In the genomic region with DNA sequence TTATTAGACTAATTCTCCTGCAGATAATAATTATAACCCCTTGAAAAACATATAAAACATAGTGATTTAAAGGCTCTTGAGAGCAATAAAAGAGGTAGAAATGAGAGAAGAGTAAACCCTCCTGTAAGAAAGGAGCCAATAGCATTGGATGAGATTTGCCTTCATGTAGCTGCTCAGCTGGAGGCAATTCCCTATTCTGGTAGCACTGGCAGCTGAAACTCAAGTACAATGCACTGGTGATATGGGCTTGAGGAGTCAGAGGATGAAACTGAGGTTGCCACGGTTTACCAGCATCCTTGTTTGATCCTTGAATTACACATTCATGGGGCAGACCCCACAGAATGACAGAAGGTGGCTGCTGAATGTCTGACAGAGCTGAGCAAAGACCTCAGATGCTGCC, we compare ENCODE assay signal across 2 cellular contexts.
TF ChIP-seq lines count a peak whose summit lies in the region.

No MANE protein-coding gene starts in this region.

TF ChIP-seq in GM23338, 12 proteins besides CTCF, POLR2A, EP300 and RAD21 (continued from another document):
- TF ChIP-seq, protein P1, sequence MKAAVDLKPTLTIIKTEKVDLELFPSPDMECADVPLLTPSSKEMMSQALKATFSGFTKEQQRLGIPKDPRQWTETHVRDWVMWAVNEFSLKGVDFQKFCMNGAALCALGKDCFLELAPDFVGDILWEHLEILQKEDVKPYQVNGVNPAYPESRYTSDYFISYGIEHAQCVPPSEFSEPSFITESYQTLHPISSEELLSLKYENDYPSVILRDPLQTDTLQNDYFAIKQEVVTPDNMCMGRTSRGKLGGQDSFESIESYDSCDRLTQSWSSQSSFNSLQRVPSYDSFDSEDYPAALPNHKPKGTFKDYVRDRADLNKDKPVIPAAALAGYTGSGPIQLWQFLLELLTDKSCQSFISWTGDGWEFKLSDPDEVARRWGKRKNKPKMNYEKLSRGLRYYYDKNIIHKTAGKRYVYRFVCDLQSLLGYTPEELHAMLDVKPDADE (IDR thresholded peaks at IDR 0.05), result no peak
- TF ChIP-seq ZNF114 (CRISPR knock-in tag; IDR thresholded peaks at IDR 0.05) (no peak), ZNF331 (CRISPR knock-in tag; IDR thresholded peaks at IDR 0.05; ENCODE audit: low read depth) (no peak), EZH2phosphoT487 (IDR thresholded peaks at IDR 0.05; ENCODE audit: unreplicated experiment) (no peak)
- TF ChIP-seq, protein P2, sequence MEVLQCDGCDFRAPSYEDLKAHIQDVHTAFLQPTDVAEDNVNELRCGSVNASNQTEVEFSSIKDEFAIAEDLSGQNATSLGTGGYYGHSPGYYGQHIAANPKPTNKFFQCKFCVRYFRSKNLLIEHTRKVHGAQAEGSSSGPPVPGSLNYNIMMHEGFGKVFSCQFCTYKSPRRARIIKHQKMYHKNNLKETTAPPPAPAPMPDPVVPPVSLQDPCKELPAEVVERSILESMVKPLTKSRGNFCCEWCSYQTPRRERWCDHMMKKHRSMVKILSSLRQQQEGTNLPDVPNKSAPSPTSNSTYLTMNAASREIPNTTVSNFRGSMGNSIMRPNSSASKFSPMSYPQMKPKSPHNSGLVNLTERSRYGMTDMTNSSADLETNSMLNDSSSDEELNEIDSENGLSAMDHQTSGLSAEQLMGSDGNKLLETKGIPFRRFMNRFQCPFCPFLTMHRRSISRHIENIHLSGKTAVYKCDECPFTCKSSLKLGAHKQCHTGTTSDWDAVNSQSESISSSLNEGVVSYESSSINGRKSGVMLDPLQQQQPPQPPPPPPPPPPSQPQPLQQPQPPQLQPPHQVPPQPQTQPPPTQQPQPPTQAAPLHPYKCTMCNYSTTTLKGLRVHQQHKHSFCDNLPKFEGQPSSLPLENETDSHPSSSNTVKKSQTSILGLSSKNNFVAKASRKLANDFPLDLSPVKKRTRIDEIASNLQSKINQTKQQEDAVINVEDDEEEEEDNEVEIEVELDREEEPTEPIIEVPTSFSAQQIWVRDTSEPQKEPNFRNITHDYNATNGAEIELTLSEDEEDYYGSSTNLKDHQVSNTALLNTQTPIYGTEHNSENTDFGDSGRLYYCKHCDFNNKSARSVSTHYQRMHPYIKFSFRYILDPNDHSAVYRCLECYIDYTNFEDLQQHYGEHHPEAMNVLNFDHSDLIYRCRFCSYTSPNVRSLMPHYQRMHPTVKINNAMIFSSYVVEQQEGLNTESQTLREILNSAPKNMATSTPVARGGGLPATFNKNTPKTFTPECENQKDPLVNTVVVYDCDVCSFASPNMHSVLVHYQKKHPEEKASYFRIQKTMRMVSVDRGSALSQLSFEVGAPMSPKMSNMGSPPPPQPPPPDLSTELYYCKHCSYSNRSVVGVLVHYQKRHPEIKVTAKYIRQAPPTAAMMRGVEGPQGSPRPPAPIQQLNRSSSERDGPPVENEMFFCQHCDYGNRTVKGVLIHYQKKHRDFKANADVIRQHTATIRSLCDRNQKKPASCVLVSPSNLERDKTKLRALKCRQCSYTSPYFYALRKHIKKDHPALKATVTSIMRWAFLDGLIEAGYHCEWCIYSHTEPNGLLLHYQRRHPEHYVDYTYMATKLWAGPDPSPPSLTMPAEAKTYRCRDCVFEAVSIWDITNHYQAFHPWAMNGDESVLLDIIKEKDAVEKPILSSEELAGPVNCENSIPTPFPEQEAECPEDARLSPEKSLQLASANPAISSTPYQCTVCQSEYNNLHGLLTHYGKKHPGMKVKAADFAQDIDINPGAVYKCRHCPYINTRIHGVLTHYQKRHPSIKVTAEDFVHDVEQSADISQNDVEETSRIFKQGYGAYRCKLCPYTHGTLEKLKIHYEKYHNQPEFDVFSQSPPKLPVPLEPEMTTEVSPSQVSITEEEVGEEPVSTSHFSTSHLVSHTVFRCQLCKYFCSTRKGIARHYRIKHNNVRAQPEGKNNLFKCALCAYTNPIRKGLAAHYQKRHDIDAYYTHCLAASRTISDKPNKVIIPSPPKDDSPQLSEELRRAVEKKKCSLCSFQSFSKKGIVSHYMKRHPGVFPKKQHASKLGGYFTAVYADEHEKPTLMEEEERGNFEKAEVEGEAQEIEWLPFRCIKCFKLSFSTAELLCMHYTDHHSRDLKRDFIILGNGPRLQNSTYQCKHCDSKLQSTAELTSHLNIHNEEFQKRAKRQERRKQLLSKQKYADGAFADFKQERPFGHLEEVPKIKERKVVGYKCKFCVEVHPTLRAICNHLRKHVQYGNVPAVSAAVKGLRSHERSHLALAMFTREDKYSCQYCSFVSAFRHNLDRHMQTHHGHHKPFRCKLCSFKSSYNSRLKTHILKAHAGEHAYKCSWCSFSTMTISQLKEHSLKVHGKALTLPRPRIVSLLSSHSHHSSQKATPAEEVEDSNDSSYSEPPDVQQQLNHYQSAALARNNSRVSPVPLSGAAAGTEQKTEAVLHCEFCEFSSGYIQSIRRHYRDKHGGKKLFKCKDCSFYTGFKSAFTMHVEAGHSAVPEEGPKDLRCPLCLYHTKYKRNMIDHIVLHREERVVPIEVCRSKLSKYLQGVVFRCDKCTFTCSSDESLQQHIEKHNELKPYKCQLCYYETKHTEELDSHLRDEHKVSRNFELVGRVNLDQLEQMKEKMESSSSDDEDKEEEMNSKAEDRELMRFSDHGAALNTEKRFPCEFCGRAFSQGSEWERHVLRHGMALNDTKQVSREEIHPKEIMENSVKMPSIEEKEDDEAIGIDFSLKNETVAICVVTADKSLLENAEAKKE (CRISPR knock-in tag; IDR thresholded peaks at IDR 0.05), result no peak

TF ChIP-seq in K562, 482 proteins besides CTCF, POLR2A, EP300 and RAD21:
- no peak for TF ChIP-seq CHD7 (IDR thresholded peaks at IDR 0.05; ENCODE audit: low read depth, low read length)
- no peak for TF ChIP-seq TOE1 (IDR thresholded peaks at IDR 0.05; ENCODE audit: borderline replicate concordance)
- TF ChIP-seq TOE1 (CRISPR knock-in tag; IDR thresholded peaks at IDR 0.05; ENCODE audit: borderline replicate concordance, low read depth), result no peak
- TF ChIP-seq, protein P3, sequence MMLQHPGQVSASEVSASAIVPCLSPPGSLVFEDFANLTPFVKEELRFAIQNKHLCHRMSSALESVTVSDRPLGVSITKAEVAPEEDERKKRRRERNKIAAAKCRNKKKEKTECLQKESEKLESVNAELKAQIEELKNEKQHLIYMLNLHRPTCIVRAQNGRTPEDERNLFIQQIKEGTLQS (IDR thresholded peaks at IDR 0.05), result no peak
- TF ChIP-seq, protein P3 (CRISPR knock-in tag; conservative IDR thresholded peaks at IDR 0.05), result no peak
- no peak for TF ChIP-seq PTRF (tag; IDR thresholded peaks at IDR 0.05)
- no peak for TF ChIP-seq ZNF140 (CRISPR knock-in tag; IDR thresholded peaks at IDR 0.05)
